In the genomic region with DNA sequence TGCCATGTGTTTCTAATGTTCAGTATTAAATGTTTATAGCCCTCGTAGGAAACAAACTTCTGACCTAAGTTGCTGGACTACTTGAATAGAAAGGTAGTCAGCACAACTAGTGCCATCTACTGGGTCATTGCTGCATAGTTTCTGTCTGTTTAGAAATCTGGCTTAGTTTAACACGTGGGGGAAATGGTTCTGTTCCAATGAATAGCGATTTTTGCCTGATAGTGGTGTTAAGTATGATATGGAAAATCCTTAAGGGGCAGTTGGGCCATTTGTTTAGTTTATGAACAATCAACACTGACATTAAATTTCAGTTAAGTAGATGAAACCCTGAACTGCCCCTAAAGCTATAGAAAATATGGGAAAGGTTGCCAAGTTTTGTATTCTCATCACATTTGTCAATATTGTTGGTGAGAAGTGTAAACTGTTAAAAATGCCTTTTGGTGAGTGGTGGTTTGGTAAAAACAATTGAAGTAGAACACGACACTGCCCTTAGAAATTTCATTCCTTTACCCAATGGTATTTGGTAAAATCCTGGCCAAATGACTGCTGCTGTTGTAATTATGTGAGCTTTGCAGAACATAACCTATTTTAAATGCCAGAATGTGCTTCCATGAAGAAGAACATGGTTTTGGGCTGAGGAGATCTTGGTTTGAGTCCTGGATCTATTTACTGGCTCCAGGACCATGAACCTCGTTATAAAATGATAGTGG, we compare ENCODE assay signal across 9 cellular contexts. TPM values are rescaled to one million over a fixed set of nuclear protein-coding genes. Genes with fewer than 3 reads are reported as not detected.
A peak's percentile ranks its signal among the peaks of the same experiment; 100 is the strongest.
DNase-seq lines count a peak whose midpoint lies in the region; ATAC-seq, FAIRE-seq and TF ChIP-seq lines count a peak whose summit lies in the region.
"Had no signal": no experiment of that assay in that cellular context is flagged by ENCODE, and none has a peak within 500 bp of the region (broad histone marks: within the 10 kb centered on the region; RNA-seq: fewer than 3 reads in every experiment).

No MANE protein-coding gene starts in this region.

- ATAC-seq in GM21528 (IDR thresholded peaks at IDR 0.05; ENCODE audit: low FRiP score, unreplicated experiment) = peak; percentile 62
- ATAC-seq in K562 = peak; percentile 73

- in situ Hi-C loops in K562 (cut with MboI) = no loop called here

- no TSS peak for BruUV-seq in K562 (replicated peaks; lab: Mats Ljungman, UMichigan)

- no peaks in the 10 kb centered on the region for H3K9me1 ChIP-seq in K562 (ENCODE audit: control insufficient read depth, insufficient read depth, low read length)

- TF ChIP-seq CTCF in K562 (IDR thresholded peaks at IDR 0.05 in 2 of 3, conservative IDR thresholded peaks at IDR 0.05 in 1 of 3; ENCODE audit: insufficient read depth in 2 of 3, low read depth in 1 of 3, low read length in 3 of 3) = peak; percentile 58 to 78 (median 66); a peak in 5 of 6 replicates

- peak; percentile 52 for TF ChIP-seq POLR2A in K562 (conservative IDR thresholded peaks at IDR 0.05)

- peak overlapping the region; percentile 6; the same call in 1 of the 2 replicates for H3K4me2 ChIP-seq in K562 (ENCODE audit: insufficient read depth, low read length)

- TF ChIP-seq RAD21 in K562 (CRISPR knock-in tag; conservative IDR thresholded peaks at IDR 0.05 in 1 of 2, IDR thresholded peaks at IDR 0.05 in 1 of 2) = peak; percentile 85 to 87

- H3K4me1 ChIP-seq in K562 (replicated peaks in 1 of 2; ENCODE audit: control insufficient read depth in 2 of 2, insufficient read depth in 2 of 2, low read length in 2 of 2) = peaks cover 0 to 7% of the 10 kb centered on the region in 2 experiments; a peak in 3 of 5 replicates

- intact Hi-C loops in K562 (cut with micrococcal nuclease) = loop anchor here (1.0 kb wide), 2 partner anchors 120 to 125 kb away; no protein-coding TSS in a partner anchor

- WGBS in K562 (ENCODE audit: insufficient coverage, low coverage, missing lambda C conversion rate) = 22% methylated on average over 5 of the region's 5 CpGs

- POLR2A ChIA-PET in K562 (lab: Yijun Ruan, JAX) = interaction anchor here (0.6 to 2.1 kb wide), 8 partner anchors 8 to 135 kb away, joined by 3 to 14 read pairs (median 4); no protein-coding TSS in a partner anchor

- no peaks in the 10 kb centered on the region for H3K27me3 ChIP-seq in K562 (ENCODE audit: control insufficient read depth in 2 of 2, insufficient read depth in 2 of 2, low read length in 2 of 2)

- FAIRE-seq in K562 (lab: Jason Lieb, UNC) = peak; percentile 90

- CTCF ChIA-PET in K562 (lab: Yijun Ruan, JAX; ENCODE audit: low intra/inter-chr PET ratio) = interaction anchor here (0.7 to 1.9 kb wide), 5 partner anchors 120 to 136 kb away, joined by 3 to 11 read pairs (median 3); no protein-coding TSS in a partner anchor

- no peaks in the 10 kb centered on the region for H4K20me1 ChIP-seq in K562 (replicated peaks; ENCODE audit: control insufficient read depth, insufficient read depth, low read length)

- peak; percentile 44 for DNase-seq in activated T-cell treated with anti-CD3 and anti-CD28 coated beads for 24 hours (ENCODE audit: low read depth)
- no peak for DNase-seq in activated T-cell treated with anti-CD3 and anti-CD28 coated beads, Interleukin-2, amount 50 U/mL, for 1 hour
- DNase-seq in HT1080 (ENCODE audit: low read depth) = peak; percentile 76
- peak; percentile 67 for DNase-seq in RPMI8226
- DNase-seq in K562 (ENCODE audit: extremely low read depth in 1 of 4, low spot score in 3 of 4) = peak; percentile 47 to 75 (median 54)
- peak; percentile 66 for DNase-seq in iPS-NIHi11 (ENCODE audit: low spot score)
- DNase-seq in stimulated activated CD8-positive, alpha-beta memory T cell treated with anti-CD3 and anti-CD28 coated beads, Interleukin-4, amount 100 ng/mL, for 48 hours = peak; percentile 40

- H3K36me3 ChIP-seq in K562 (ENCODE audit: control insufficient read depth, insufficient read depth, low read length) = peaks cover 24% of the 10 kb centered on the region; the same call in 2 of the 3 replicates

- H3K4me3 ChIP-seq in K562 = no peak overlapping the region
- H3K4me3 ChIP-seq: skin epidermis had no signal

- TF ChIP-seq EP300 in K562 (IDR thresholded peaks at IDR 0.05; ENCODE audit: low read length) = 0 out of 2 replicates have a peak, but pooled peaks have one; percentile 17

- H3K9ac ChIP-seq in K562 (ENCODE audit: insufficient read depth in 1 of 2, low read depth in 2 of 2, low read length in 2 of 2) = no peak overlapping the region; a peak in 1 of 4 replicates

- H2AFZ ChIP-seq in K562 (ENCODE audit: low read depth, low read length) = peak overlapping the region; percentile 45

- H3K79me2 ChIP-seq in K562 (ENCODE audit: control insufficient read depth, insufficient read depth, low read length) = no peaks in the 10 kb centered on the region

- H3K9me3 ChIP-seq in K562 (replicated peaks; ENCODE audit: control insufficient read depth, insufficient read depth, low read depth, low read length) = no peaks in the 10 kb centered on the region

- H3K27ac ChIP-seq in K562 (ENCODE audit: extremely low read depth, low read depth, low read length) = peak overlapping the region; percentile 55; the same call in 2 of the 3 replicates

TF ChIP-seq in K562, 482 proteins besides CTCF, POLR2A, EP300 and RAD21 (continues in another document):
- TF ChIP-seq ZNF217 (CRISPR knock-in tag; IDR thresholded peaks at IDR 0.05) (no peak), NFIX (CRISPR knock-in tag; IDR thresholded peaks at IDR 0.05; ENCODE audit: low read depth) (no peak), ZNF436 (CRISPR knock-in tag; IDR thresholded peaks at IDR 0.05) (0 out of 2 replicates have a peak, but pooled peaks have one; percentile 14), POLR2AphosphoS5 (IDR thresholded peaks at IDR 0.05; ENCODE audit: control insufficient read depth, insufficient read depth, low read depth, low read length) (0 out of 2 replicates have a peak, but pooled peaks have one; percentile 20), CCAR2 (IDR thresholded peaks at IDR 0.05; ENCODE audit: low read depth, low read length) (no peak), MECOM (CRISPR knock-in tag; IDR thresholded peaks at IDR 0.05) (no peak), RFX5 (IDR thresholded peaks at IDR 0.05; ENCODE audit: low read depth, low read length) (no peak), SMAD3 (CRISPR knock-in tag; conservative IDR thresholded peaks at IDR 0.05) (0 out of 2 replicates have a peak, but pooled peaks have one; percentile 8), CBX3 (IDR thresholded peaks at IDR 0.05; ENCODE audit: borderline replicate concordance in 1 of 2, low read length in 2 of 2) (peak in 1 of 2 experiments; percentile 30; a peak in 1 of 3 replicates), ZNF3 (CRISPR knock-in tag; IDR thresholded peaks at IDR 0.05) (0 out of 2 replicates have a peak, but pooled peaks have one; percentile 19)
- TF ChIP-seq, protein P1, sequence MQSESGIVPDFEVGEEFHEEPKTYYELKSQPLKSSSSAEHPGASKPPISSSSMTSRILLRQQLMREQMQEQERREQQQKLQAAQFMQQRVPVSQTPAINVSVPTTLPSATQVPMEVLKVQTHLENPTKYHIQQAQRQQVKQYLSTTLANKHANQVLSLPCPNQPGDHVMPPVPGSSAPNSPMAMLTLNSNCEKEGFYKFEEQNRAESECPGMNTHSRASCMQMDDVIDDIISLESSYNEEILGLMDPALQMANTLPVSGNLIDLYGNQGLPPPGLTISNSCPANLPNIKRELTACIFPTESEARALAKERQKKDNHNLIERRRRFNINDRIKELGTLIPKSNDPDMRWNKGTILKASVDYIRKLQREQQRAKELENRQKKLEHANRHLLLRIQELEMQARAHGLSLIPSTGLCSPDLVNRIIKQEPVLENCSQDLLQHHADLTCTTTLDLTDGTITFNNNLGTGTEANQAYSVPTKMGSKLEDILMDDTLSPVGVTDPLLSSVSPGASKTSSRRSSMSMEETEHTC (IDR thresholded peaks at IDR 0.05) = no peak
- TF ChIP-seq, protein P2, sequence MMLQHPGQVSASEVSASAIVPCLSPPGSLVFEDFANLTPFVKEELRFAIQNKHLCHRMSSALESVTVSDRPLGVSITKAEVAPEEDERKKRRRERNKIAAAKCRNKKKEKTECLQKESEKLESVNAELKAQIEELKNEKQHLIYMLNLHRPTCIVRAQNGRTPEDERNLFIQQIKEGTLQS (IDR thresholded peaks at IDR 0.05) = no peak
- TF ChIP-seq, protein P2 (CRISPR knock-in tag; conservative IDR thresholded peaks at IDR 0.05) = no peak

RNA-seq across cellular contexts. Expression of a gene that starts 13.2 kb away (rescaled TPM):
- 39.2 and 48.1 TPM in 2 replicates for total RNA-seq in HT1080 (2014; rRNA removed; shearing (Covaris generic))
- polyA plus RNA-seq in HT1080 (2015; cell fraction: cytosol; rRNA removed) = 29.3 and 30.0 TPM in 2 replicates
- polyA plus RNA-seq in HT1080 (2015; cell fraction: nucleus; rRNA removed) = 326 and 328 TPM in 2 replicates
- 68.8 and 169 TPM in 2 replicates for total RNA-seq in K562 (2011; cell fraction: chromatin; rRNA removed; ENCODE audit: low replicate concordance)
- total RNA-seq in K562 (2011; cell fraction: nucleolus; rRNA removed) = 39.4 and 41.1 TPM in 2 replicates
- 97.2 and 188 TPM in 2 replicates for total RNA-seq in K562 (2011; cell fraction: nucleoplasm; rRNA removed)
- total RNA-seq in K562 (2014; rRNA removed) = 18.6 and 20.2 TPM in 2 replicates
- total RNA-seq in K562 (2014; rRNA removed; fragmentation: Illumina TruSeq; extraction: Trizol) = 31.6 and 35.8 TPM in 2 replicates
- total RNA-seq in K562 (2015; rRNA removed; fragmentation: Illumina TruSeq; extraction: Trizol) = 37.2 and 44.0 TPM in 2 replicates
- 24.5 and 28.1 TPM in 2 replicates for total RNA-seq in K562 (2021)
- 20.5 and 22.2 TPM in 2 replicates for polyA plus RNA-seq in K562 (2011; rRNA removed)
- 1.8 and 5.1 TPM in 2 replicates for polyA plus RNA-seq in K562 (2011; cell fraction: cytosol; rRNA removed)
- 56.5 and 66.5 TPM in 2 replicates for polyA plus RNA-seq in K562 (2011; cell fraction: nucleus; rRNA removed)
- 10.8 and 12.9 TPM in 2 replicates for polyA plus RNA-seq in K562 (2012)
- polyA plus RNA-seq in K562 (2014; fragmentation: Illumina TruSeq; extraction: Trizol) = 15.6 and 17.1 TPM in 2 replicates
- 10 to 100 TPM; 12.8 to 14.9 TPM for polyA plus RNA-seq in K562 (2014; fragmentation: Nextera tagmentation; extraction: Ambion mirVana)
- polyA plus RNA-seq in K562 (2014; rRNA removed) = 13.9 and 15.4 TPM in 2 replicates
- polyA minus RNA-seq in K562 (2011; rRNA and poly(A)+ RNA removed) = 46.2 and 78.7 TPM in 2 replicates
- 11.1 and 11.5 TPM in 2 replicates for polyA minus RNA-seq in K562 (2011; cell fraction: cytosol; rRNA and poly(A)+ RNA removed)
- 101 and 194 TPM in 2 replicates for polyA minus RNA-seq in K562 (2011; cell fraction: nucleus; rRNA and poly(A)+ RNA removed)
